ENCODE assay signal across 1 cellular context in genomic region chr7:3991771-3992231, GRCh38.
TF ChIP-seq lines count a peak whose summit lies in the region.

No MANE protein-coding gene starts in this region.

TF ChIP-seq in SK-N-SH treated with all-trans-retinoic acid at 6 μM for 48 hours, 23 proteins besides CTCF, POLR2A, EP300 and RAD21 (continued from another document):
- TF ChIP-seq TSHZ2 (CRISPR knock-in tag; IDR thresholded peaks at IDR 0.05), result no peak
- TF ChIP-seq ZFP3 (CRISPR knock-in tag; IDR thresholded peaks at IDR 0.05), result no peak
- TF ChIP-seq GLIS3 (CRISPR knock-in tag; IDR thresholded peaks at IDR 0.05), result no peak
- TF ChIP-seq CREB5 (CRISPR knock-in tag; IDR thresholded peaks at IDR 0.05; ENCODE audit: low read depth), result no peak
- TF ChIP-seq RARB (CRISPR knock-in tag; IDR thresholded peaks at IDR 0.05), result no peak
